Comparison of ENCODE assay signal across 23 cellular contexts in genomic region chr9:2220036-2220435, GRCh38.
"Had no signal": no experiment of that assay in that cellular context is flagged by ENCODE, and none has a peak within 500 bp of the region (broad histone marks: within the 10 kb centered on the region; RNA-seq: fewer than 3 reads in every experiment).

No MANE protein-coding gene starts in this region.

- H3K27ac ChIP-seq: brain microvascular endothelial cell, Peyer's patch, VCaP had no signal

- H3K36me3 ChIP-seq: brain microvascular endothelial cell, Peyer's patch had no signal

- H3K9me3 ChIP-seq: Peyer's patch had no signal

- DNase-seq: activated CD4-positive, alpha-beta memory T cell treated with anti-CD3 and anti-CD28 coated beads for 36 hours; activated CD4-positive, alpha-beta T cell treated with anti-CD3 and anti-CD28 coated beads, Interleukin-2, amount 10 ng/mL, durations not matched to agents 7 days and 5 days; activated CD4-positive, CD25-positive, alpha-beta regulatory T cell; activated CD8-positive, alpha-beta memory T cell treated with anti-CD3 and anti-CD28 coated beads for 24 hours; activated effector memory CD4-positive, alpha-beta T cell treated with anti-CD3 and anti-CD28 coated beads, Interleukin-2, amount 50 U/mL, for 16 hours; activated naive CD4-positive, alpha-beta T cell treated with anti-CD3 and anti-CD28 coated beads, Interleukin-2, amount 10 ng/mL, durations not matched to agents 7 days and 5 days; activated naive CD8-positive, alpha-beta T cell treated with anti-CD3 and anti-CD28 coated beads for 36 hours; activated T-cell treated with anti-CD3 and anti-CD28 coated beads, Interleukin-2, amount 50 U/mL, for 4 hours; brain microvascular endothelial cell; cerebellar nuclear complex; NCI-H1092; NCI-H1417; NCI-H1694; NCI-H2029 treated with DMSO at 0.1 percent for 48 hours; NCI-H510A treated with DMSO at 0.1 percent for 48 hours; NCI-H69; NK-92 treated with Interleukin-12 subunit alpha and Interleukin-12 subunit beta, amount 100 ng/mL, for 24 hours; OCI-M1; Peyer's patch; SIG-M5; T-helper 17 cell; T-helper 9 cell had no signal

- H3K4me1 ChIP-seq: Peyer's patch had no signal

- H3K4me3 ChIP-seq: Peyer's patch had no signal

- H3K27me3 ChIP-seq: brain microvascular endothelial cell, Peyer's patch had no signal
